In the genomic region with DNA sequence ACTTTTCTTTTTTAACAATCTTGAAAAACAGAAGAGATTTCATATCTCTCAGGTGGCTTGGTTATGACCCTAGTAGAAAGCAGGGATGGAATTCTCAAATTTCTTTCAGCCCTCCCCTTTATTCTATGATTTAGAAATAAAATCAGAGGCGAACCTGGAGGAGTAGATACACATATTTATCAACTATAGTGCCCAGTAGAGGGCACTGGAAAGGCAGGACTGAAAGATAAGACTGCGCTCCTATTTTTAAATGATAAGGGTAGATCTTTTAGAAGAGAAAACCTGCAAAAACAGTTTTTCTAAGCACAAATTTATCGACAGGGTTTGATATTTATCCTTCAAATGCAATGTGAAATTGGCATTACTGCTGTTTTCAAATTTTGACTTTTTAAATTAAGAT, we compare ENCODE assay signal across 9 cellular contexts.
DNase-seq lines count a peak whose midpoint lies in the region; ATAC-seq and TF ChIP-seq lines count a peak whose summit lies in the region.
"Had no signal": no experiment of that assay in that cellular context is flagged by ENCODE, and none has a peak within 500 bp of the region (broad histone marks: within the 10 kb centered on the region; RNA-seq: fewer than 3 reads in every experiment).

No MANE protein-coding gene starts in this region.

- ATAC-seq in GM21515 (IDR thresholded peaks at IDR 0.05; ENCODE audit: unreplicated experiment): no peak

- TF ChIP-seq POLR2A in NB4 (IDR thresholded peaks at IDR 0.05; ENCODE audit: extremely low read depth, insufficient read length): no peak

- POLR2A ChIA-PET in GM10248 (lab: Yijun Ruan, JAX): no interaction called here

- H3K27ac Mint-ChIP-seq in nephron progenitor cell: no peak overlapping the region

- in situ Hi-C loops in astrocyte of the cerebellum (cut with HindIII; ENCODE audit: low sequenced_read_pairs): no loop called here

- peaks cover 15% of the 10 kb centered on the region for H3K4me1 Mint-ChIP-seq in nephron progenitor cell

- H3K36me3 Mint-ChIP-seq in nephron progenitor cell (ENCODE audit: low read depth): no peaks in the 10 kb centered on the region

- H3K4me3 ChIP-seq in NB4 (ENCODE audit: low read depth, low read length) (no peak overlapping the region), astrocyte of the cerebellum (ENCODE audit: low read depth, low read length) (no peak overlapping the region)
- H3K4me3 ChIP-seq: SK-N-MC had no signal

- TF ChIP-seq CTCF in GM10248 (IDR thresholded peaks at IDR 0.05; ENCODE audit: control extremely low read depth, extremely low read depth, low read depth, missing control alignments): peak; percentile 13
- peak; percentile 25 for TF ChIP-seq CTCF in NB4 (IDR thresholded peaks at IDR 0.05; ENCODE audit: low read depth, low read length)
- TF ChIP-seq CTCF in astrocyte of the cerebellum (IDR thresholded peaks at IDR 0.05; ENCODE audit: low read depth, low read length, missing control alignments): peak; percentile 46
- peak; percentile 28 for TF ChIP-seq CTCF in nephron progenitor cell (IDR thresholded peaks at IDR 0.05)

- DNase-seq in GM10248 (ENCODE audit: extremely low spot score) (no peak), NB4 (ENCODE audit: low read depth) (peak; percentile 18), astrocyte of the cerebellum (ENCODE audit: low read depth) (no peak), nephron progenitor cell (no peak), NCI-H187 (lab: John Stamatoyannopoulos, UW) (no peak)
- no peak for DNase-seq in effector CD8-positive, alpha-beta T cell (lab: John Stamatoyannopoulos, UW)
- DNase-seq: stimulated activated CD4-positive, alpha-beta T cell treated with anti-CD3 and anti-CD28 coated beads, Interleukin-15, amount 100 ng/mL, for 24 hours had no signal

- no peaks in the 10 kb centered on the region for H3K9me3 Mint-ChIP-seq in nephron progenitor cell

- no peak overlapping the region for H3K4me3 Mint-ChIP-seq in nephron progenitor cell

- CTCF ChIA-PET in GM10248 (lab: Yijun Ruan, JAX): no interaction called here

- no peaks in the 10 kb centered on the region for H3K27me3 Mint-ChIP-seq in nephron progenitor cell (ENCODE audit: low read depth, poor library complexity)
